In the genomic region with DNA sequence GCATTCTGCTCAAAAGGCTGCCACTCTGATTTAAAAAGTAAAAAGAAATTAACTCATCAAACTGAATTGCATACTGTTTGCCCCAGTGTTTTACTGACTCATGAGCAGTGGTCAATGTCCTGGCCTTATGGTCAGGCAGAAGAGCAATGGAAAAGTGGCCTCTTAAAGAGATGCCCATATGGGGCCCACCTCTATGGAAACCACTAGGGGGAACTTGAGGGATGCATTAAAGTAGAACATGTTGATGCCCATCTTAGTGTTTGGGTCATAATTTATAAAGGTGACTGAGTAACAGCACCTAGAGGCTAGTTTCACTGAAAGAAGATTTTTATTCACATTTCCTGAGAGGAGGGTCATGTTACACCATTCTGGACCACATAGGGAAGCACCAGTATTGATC, we compare ENCODE assay signal across 16 cellular contexts.
A peak's percentile ranks its signal among the peaks of the same experiment; 100 is the strongest.
DNase-seq lines count a peak whose midpoint lies in the region; ATAC-seq and TF ChIP-seq lines count a peak whose summit lies in the region.
"Had no signal": no experiment of that assay in that cellular context is flagged by ENCODE, and none has a peak within 500 bp of the region (broad histone marks: within the 10 kb centered on the region; RNA-seq: fewer than 3 reads in every experiment).

No MANE protein-coding gene starts in this region.

- CTCF ChIA-PET in AG04450 (lab: Charles Lee) = no interaction called here

- DNase-seq in AG04450 (ENCODE audit: low read depth, low spot score) (no peak), GM12864 (ENCODE audit: low read depth) (no peak), RWPE2 (ENCODE audit: low spot score) (no peak), foreskin fibroblast (no peak), NCI-H2081 treated with DMSO at 0.1 percent for 48 hours (lab: John Stamatoyannopoulos, UW) (no peak), AML-193 (lab: John Stamatoyannopoulos, UW) (no peak), activated gamma-delta T cell treated with Interleukin-2 at 50 U/mL for 16 hours (no peak)
- DNase-seq: activated T-cell treated with anti-CD3 and anti-CD28 coated beads for 4 hours; CD8-positive, alpha-beta memory T cell; left cardiac atrium; sigmoid colon had no signal

- TF ChIP-seq CTCF in AG04450 (IDR thresholded peaks at IDR 0.05; ENCODE audit: low read depth, low read length) (peak; percentile 35), GM12864 (IDR thresholded peaks at IDR 0.05; ENCODE audit: low read depth, low read length, missing control alignments) (peak; percentile 24), RWPE2 (IDR thresholded peaks at IDR 0.05; ENCODE audit: poor library complexity, severe bottlenecking) (peak; percentile 46), foreskin fibroblast (IDR thresholded peaks at IDR 0.05; ENCODE audit: low read depth, low read length) (peak; percentile 38)

- H3K4me1 ChIP-seq in RWPE2 (ENCODE audit: insufficient read depth, poor library complexity, severe bottlenecking) = no peaks in the 10 kb centered on the region

- no peak overlapping the region for H3K4me3 ChIP-seq in AG04450 (ENCODE audit: low read depth, low read length)
- no peak overlapping the region for H3K4me3 ChIP-seq in GM12864 (ENCODE audit: low read depth, low read length)
- no peak overlapping the region for H3K4me3 ChIP-seq in RWPE2 (ENCODE audit: severe bottlenecking)
- H3K4me3 ChIP-seq in foreskin fibroblast (ENCODE audit: low read depth in 1 of 2, low read length in 2 of 2) = no peak overlapping the region
- H3K4me3 ChIP-seq: gastroesophageal sphincter, sigmoid colon, SK-N-MC had no signal

- peak; percentile 40; the same call in 1 of the 3 replicates for ATAC-seq in RWPE2 (ENCODE audit: low read depth)
- no peak for ATAC-seq in GM18867 (IDR thresholded peaks at IDR 0.05; ENCODE audit: unreplicated experiment)
- ATAC-seq: activated CD4-positive, CD25-positive, alpha-beta regulatory T cell treated with anti-CD3 and anti-CD28 coated beads, Interleukin-2, amount 50 U/mL, for 24 hours; gastroesophageal sphincter; natural killer cell treated with Interleukin-12 subunit alpha and Interleukin-12 subunit beta and Interleukin-15 and Interleukin-18, amount 100 ng/mL, for 72 hours had no signal

- H3K27ac ChIP-seq in AG04450 (ENCODE audit: low read depth, low read length) (no peak overlapping the region), RWPE2 (ENCODE audit: poor library complexity, severe bottlenecking) (no peak overlapping the region)
- H3K27ac ChIP-seq: gastroesophageal sphincter, sigmoid colon, SK-N-MC had no signal

- H3K36me3 ChIP-seq in RWPE2 (ENCODE audit: low read depth) = no peaks in the 10 kb centered on the region
- H3K36me3 ChIP-seq: gastroesophageal sphincter, sigmoid colon had no signal

- peaks cover 6% of the 10 kb centered on the region; the same call in 1 of the 2 replicates for H3K9me3 ChIP-seq in AG04450 (ENCODE audit: control insufficient read depth, insufficient read depth, low read length)
- peaks cover 4% of the 10 kb centered on the region for H3K9me3 ChIP-seq in RWPE2 (ENCODE audit: severe bottlenecking)

- POLR2A ChIA-PET in AG04450 (lab: Yijun Ruan, JAX) = no interaction called here

- H3K27me3 ChIP-seq in AG04450 (ENCODE audit: control insufficient read depth, insufficient read depth, low read length) = peaks cover 3% of the 10 kb centered on the region
- H3K27me3 ChIP-seq in RWPE2 (ENCODE audit: insufficient read depth, poor library complexity, severe bottlenecking) = no peaks in the 10 kb centered on the region
- H3K27me3 ChIP-seq: gastroesophageal sphincter, sigmoid colon had no signal
